8 cellular contexts compared by ENCODE assay signal in the genomic region with DNA sequence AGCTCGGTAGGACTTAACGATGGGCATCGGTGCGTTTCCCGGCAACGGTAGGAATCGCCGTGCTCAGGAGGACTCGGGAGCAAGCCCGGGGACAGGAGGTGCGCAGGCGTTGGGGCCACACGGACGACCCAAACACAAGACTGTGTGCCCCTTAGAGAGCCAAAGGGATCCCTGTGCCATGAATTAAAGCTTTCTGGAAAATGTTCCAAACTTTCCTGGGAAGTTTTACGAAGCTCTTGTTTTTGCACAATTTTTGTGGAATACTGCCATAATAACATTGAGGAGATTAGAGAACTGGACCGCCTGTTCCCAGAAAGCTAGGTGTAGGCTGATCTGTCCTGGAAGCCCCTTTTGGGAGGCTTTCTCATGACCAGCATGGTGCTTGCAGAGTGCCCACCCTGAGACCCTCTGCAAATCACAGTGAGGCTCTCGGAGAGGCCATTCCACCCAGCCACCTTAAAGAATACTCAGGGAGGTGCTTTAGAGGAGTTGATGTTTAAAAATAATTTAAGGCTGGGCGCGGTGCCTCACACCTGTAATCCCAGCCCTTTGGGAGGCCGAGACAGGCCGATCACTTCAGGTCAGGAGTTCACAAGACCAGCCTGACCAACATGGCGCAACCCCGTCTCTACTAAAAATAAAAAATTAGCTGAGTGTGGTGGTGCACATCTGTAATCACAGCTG. TPM values are rescaled to one million over a fixed set of nuclear protein-coding genes. Genes with fewer than 3 reads are reported as not detected.
DNase-seq lines count a peak whose midpoint lies in the region; ATAC-seq and TF ChIP-seq lines count a peak whose summit lies in the region.

No MANE protein-coding gene starts in this region.

- H3K9ac ChIP-seq in SK-N-SH: peak overlapping the region; percentile 94

- H3K27me3 ChIP-seq in SK-N-SH (ENCODE audit: insufficient read depth) (no peaks in the 10 kb centered on the region), esophagus muscularis mucosa (no peaks in the 10 kb centered on the region), osteoblast (ENCODE audit: insufficient read depth, low read length) (no peaks in the 10 kb centered on the region)

- no peaks in the 10 kb centered on the region for H3K9me2 ChIP-seq in SK-N-SH

- no peak for ATAC-seq in SK-N-SH treated with all-trans-retinoic acid at 6 μM for 48 hours
- no peak for ATAC-seq in GM18861 (IDR thresholded peaks at IDR 0.05; ENCODE audit: unreplicated experiment)

- H3K27ac ChIP-seq in SK-N-SH (ENCODE audit: low read depth in 2 of 2, low read length in 1 of 2) (peak overlapping the region; percentile 97), esophagus muscularis mucosa (replicated peaks in 1 of 4) (peak overlapping the region; percentile 94 to 97 (median 95)), osteoblast (ENCODE audit: low read depth, low read length) (peak overlapping the region; percentile 100)

- CTCF ChIA-PET in SK-N-SH (lab: Yijun Ruan, JAX): interaction anchor here (0.8 to 3.7 kb wide), 4 partner anchors 25 to 274 kb away, joined by 3 to 17 read pairs (median 5); no protein-coding TSS in a partner anchor

- H3K4me1 ChIP-seq in SK-N-SH (ENCODE audit: control insufficient read depth in 1 of 2, insufficient read depth in 2 of 2, low read depth in 1 of 2, low read length in 1 of 2) (peaks cover 0 to 9% of the 10 kb centered on the region in 2 experiments; a peak in 1 of 4 replicates), esophagus muscularis mucosa (peaks cover 11 to 26% (median 16%) of the 10 kb centered on the region in 4 donors), osteoblast (ENCODE audit: insufficient read depth, low read length) (peaks cover 13% of the 10 kb centered on the region)

- H3K4me2 ChIP-seq in SK-N-SH (peak overlapping the region; percentile 90), osteoblast (ENCODE audit: insufficient read depth, low read length) (peak overlapping the region; percentile 96)

- peak overlapping the region; percentile 91 for H2AFZ ChIP-seq in SK-N-SH (ENCODE audit: low read depth)
- peak overlapping the region; percentile 97 for H2AFZ ChIP-seq in osteoblast (ENCODE audit: low read length)

- intact Hi-C loops in esophagus muscularis mucosa (cut with DNase I): no loop called here

- no peaks in the 10 kb centered on the region for H3K9me3 ChIP-seq in SK-N-SH
- H3K9me3 ChIP-seq in esophagus muscularis mucosa: no peaks in the 10 kb centered on the region
- H3K9me3 ChIP-seq in osteoblast (ENCODE audit: low read depth, low read length): no peaks in the 10 kb centered on the region

- no peak for DNase-seq in SK-N-SH
- DNase-seq in SHP77 treated with DMSO at 0.1 percent for 48 hours (lab: John Stamatoyannopoulos, UW): peak; percentile 42
- no peak for DNase-seq in esophagus muscularis mucosa (ENCODE audit: extremely low spot score)
- DNase-seq in osteoblast (ENCODE audit: insufficient read length, low spot score, missing footprints): peak; percentile 84
- DNase-seq in ecto neural progenitor cell (ENCODE audit: low spot score): no peak
- DNase-seq in cerebellar nuclear complex (lab: John Stamatoyannopoulos, UW): no peak

- H3K79me2 ChIP-seq in SK-N-SH (ENCODE audit: insufficient read depth) (peaks cover 11% of the 10 kb centered on the region; the same call in 1 of the 2 replicates), osteoblast (ENCODE audit: insufficient read depth, low read length) (peaks cover 10% of the 10 kb centered on the region)

- H3F3A ChIP-seq in SK-N-SH (replicated peaks; ENCODE audit: insufficient read depth): peaks cover 4% of the 10 kb centered on the region

- POLR2A ChIA-PET in SK-N-SH (lab: Yijun Ruan, JAX): interaction anchor here (1.0 to 1.7 kb wide), 9 partner anchors 8 to 164 kb away, joined by 3 to 6 read pairs (median 4); no protein-coding TSS in a partner anchor

- H3K4me3 ChIP-seq in SK-N-SH (ENCODE audit: low read depth in 2 of 2, low read length in 1 of 2) (peak overlapping the region; percentile 81 to 86), esophagus muscularis mucosa (peak overlapping the region; percentile 62 to 76 (median 70)), osteoblast (ENCODE audit: insufficient read depth, low read length) (peak overlapping the region; percentile 99)

- TF ChIP-seq EP300 in SK-N-SH (IDR thresholded peaks at IDR 0.05; ENCODE audit: borderline replicate concordance in 1 of 2, low read depth in 1 of 2, low read length in 1 of 2) (no peak), esophagus muscularis mucosa (IDR thresholded peaks at IDR 0.05) (no peak)

- H4K20me1 ChIP-seq in SK-N-SH (ENCODE audit: insufficient read depth): no peaks in the 10 kb centered on the region
- no peaks in the 10 kb centered on the region for H4K20me1 ChIP-seq in osteoblast (ENCODE audit: insufficient read depth, low read length)

- TF ChIP-seq POLR2A in esophagus muscularis mucosa (IDR thresholded peaks at IDR 0.05; ENCODE audit: low read depth): no peak

- 39% methylated on average over 20 of the region's 23 CpGs for WGBS in SK-N-SH (ENCODE audit: low lambda C conversion rate)
- WGBS in esophagus muscularis mucosa: 47% methylated on average over 14 of the region's 23 CpGs

- TF ChIP-seq CTCF in SK-N-SH (IDR thresholded peaks at IDR 0.05) (no peak), esophagus muscularis mucosa (IDR thresholded peaks at IDR 0.05) (no peak), osteoblast (IDR thresholded peaks at IDR 0.05; ENCODE audit: extremely low read depth, low read depth, low read length) (no peak)

- no peaks in the 10 kb centered on the region for H3K36me3 ChIP-seq in SK-N-SH (replicated peaks in 1 of 2; ENCODE audit: control insufficient read depth in 1 of 2, insufficient read depth in 2 of 2, low read length in 1 of 2)
- H3K36me3 ChIP-seq in esophagus muscularis mucosa: peaks cover 0 to 13% (median 4%) of the 10 kb centered on the region in 4 donors
- no peaks in the 10 kb centered on the region for H3K36me3 ChIP-seq in osteoblast (ENCODE audit: insufficient read depth, low read length)

- TF ChIP-seq RAD21 in SK-N-SH (IDR thresholded peaks at IDR 0.05; ENCODE audit: low read length): no peak

TF ChIP-seq in SK-N-SH, 30 proteins besides CTCF, POLR2A, EP300 and RAD21 (continues in another document):
- TF ChIP-seq POLR2AphosphoS5 (IDR thresholded peaks at IDR 0.05; ENCODE audit: low read depth, low read length): no peak
- no peak for TF ChIP-seq FOXJ3 (CRISPR knock-in tag; IDR thresholded peaks at IDR 0.05)
- no peak for TF ChIP-seq GABPA (IDR thresholded peaks at IDR 0.05; ENCODE audit: low read depth)
- no peak for TF ChIP-seq MXI1 (IDR thresholded peaks at IDR 0.05; ENCODE audit: low read depth, low read length)
- TF ChIP-seq USF1 (IDR thresholded peaks at IDR 0.05; ENCODE audit: borderline replicate concordance, low read depth): no peak
- TF ChIP-seq YY1 (IDR thresholded peaks at IDR 0.05; ENCODE audit: low read depth): no peak
- no peak for TF ChIP-seq MEF2A (IDR thresholded peaks at IDR 0.05; ENCODE audit: borderline replicate concordance, low read depth)
- TF ChIP-seq NFIC (IDR thresholded peaks at IDR 0.05; ENCODE audit: borderline replicate concordance): no peak
- no peak for TF ChIP-seq RXRA (IDR thresholded peaks at IDR 0.05; ENCODE audit: borderline replicate concordance, low read depth)
- no peak for TF ChIP-seq GATA2 (CRISPR knock-in tag; IDR thresholded peaks at IDR 0.05)
- TF ChIP-seq FOXM1 (IDR thresholded peaks at IDR 0.05; ENCODE audit: low read depth): no peak

TF ChIP-seq in SK-N-SH treated with all-trans-retinoic acid at 6 μM for 48 hours, 23 proteins besides CTCF, POLR2A, EP300 and RAD21:
- TF ChIP-seq TOX (CRISPR knock-in tag; IDR thresholded peaks at IDR 0.05; ENCODE audit: borderline replicate concordance): no peak
- no peak for TF ChIP-seq PPARA (CRISPR knock-in tag; IDR thresholded peaks at IDR 0.05; ENCODE audit: borderline replicate concordance)
- no peak for TF ChIP-seq BACH2 (CRISPR knock-in tag; IDR thresholded peaks at IDR 0.05; ENCODE audit: borderline replicate concordance)
- no peak for TF ChIP-seq SNAI2 (CRISPR knock-in tag; IDR thresholded peaks at IDR 0.05)
- no peak for TF ChIP-seq ZNF8 (CRISPR knock-in tag; IDR thresholded peaks at IDR 0.05)
- TF ChIP-seq OSR1 (CRISPR knock-in tag; IDR thresholded peaks at IDR 0.05): no peak
- no peak for TF ChIP-seq ESRRG (CRISPR knock-in tag; IDR thresholded peaks at IDR 0.05)
- no peak for TF ChIP-seq POU6F1 (CRISPR knock-in tag; IDR thresholded peaks at IDR 0.05; ENCODE audit: borderline replicate concordance, low read depth)
- no peak for TF ChIP-seq ISL1 (CRISPR knock-in tag; IDR thresholded peaks at IDR 0.05)
- TF ChIP-seq RARB (CRISPR knock-in tag; IDR thresholded peaks at IDR 0.05): no peak

RNA-seq across cellular contexts. Expression of gene KDM8, which starts 1.0 kb away (rescaled TPM):
- 3.3 and 3.9 TPM in 2 replicates for polyA plus RNA-seq in SK-N-SH (2012; rRNA removed)
- polyA plus RNA-seq in SK-N-SH (2012; cell fraction: cytosol; rRNA removed): 1.5 and 2.2 TPM in 2 replicates
- polyA plus RNA-seq in SK-N-SH (2012; cell fraction: nucleus; rRNA removed): 10.9 and 11.8 TPM in 2 replicates
- 1 to 10 TPM; 2.5 to 7.1 (median 3.7) TPM for total RNA-seq in esophagus muscularis mucosa
- total RNA-seq in osteoblast: 2.9 and 6.2 TPM in 2 replicates

Comparison
In these comparisons a context has a peak if more than half of its experiments do, and no peak if none do; other contexts are left out.
1. DNase-seq: peak in SHP77 treated with DMSO at 0.1 percent for 48 hours (single experiment) and osteoblast (single experiment); none in SK-N-SH (single experiment), esophagus muscularis mucosa (single experiment), ecto neural progenitor cell (single experiment) and cerebellar nuclear complex (0 of 2).
2. Peak in every context shown above with its lines, with median percentiles within 50 percentile points of each other: H3K27ac ChIP-seq and H3K4me3 ChIP-seq.